In the genomic region with DNA sequence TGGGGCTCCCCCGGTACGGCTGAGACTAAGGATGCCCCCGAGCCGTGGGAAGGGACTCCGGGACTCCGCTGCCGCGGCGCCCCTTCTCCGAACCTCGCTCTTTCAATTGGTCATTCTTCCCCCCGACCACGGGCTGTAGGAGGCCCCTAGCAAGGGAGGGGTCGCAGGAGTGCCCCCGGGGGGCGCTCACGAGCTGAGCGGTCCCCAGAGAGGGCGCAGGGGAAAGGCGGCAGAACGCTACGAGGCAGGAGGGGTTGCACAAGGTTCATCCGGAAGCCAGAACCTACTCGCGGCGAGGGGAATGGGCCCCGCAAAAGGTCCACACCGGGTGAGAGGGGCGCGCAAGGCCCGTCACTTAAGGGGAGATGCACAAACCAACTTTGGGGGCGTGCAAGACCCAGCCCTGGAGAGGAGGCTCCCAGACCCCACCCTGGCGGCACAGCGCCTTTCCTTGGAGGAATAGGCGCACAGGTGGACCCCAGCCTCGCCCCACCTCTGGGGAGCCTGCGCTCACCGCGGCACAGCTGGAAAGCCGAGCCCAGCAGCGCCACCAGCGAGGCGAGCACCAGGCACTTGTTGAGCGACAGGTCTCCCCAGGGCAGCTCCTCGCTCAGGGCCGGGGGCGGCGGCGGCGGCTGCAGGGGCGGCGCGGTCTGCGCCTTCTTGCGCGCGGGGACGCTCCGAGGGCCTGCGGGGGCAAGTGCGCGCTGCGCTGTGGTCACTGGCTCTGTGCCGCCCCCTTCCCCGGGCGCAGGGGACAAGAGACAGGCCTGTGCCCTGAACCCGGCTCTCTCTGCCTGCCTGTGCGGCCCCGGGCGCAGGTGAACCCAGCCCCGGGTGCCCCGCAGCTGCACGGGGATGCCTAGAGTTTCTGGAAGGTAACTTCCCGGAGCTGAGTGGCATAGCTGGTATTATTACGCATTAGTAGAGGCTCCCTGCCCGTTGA, we compare ENCODE assay signal across 2 cellular contexts.
TF ChIP-seq lines count a peak whose summit lies in the region.

No MANE protein-coding gene starts in this region.

TF ChIP-seq in SK-N-SH, 30 proteins besides CTCF, POLR2A, EP300 and RAD21:
- TF ChIP-seq NFIC (IDR thresholded peaks at IDR 0.05; ENCODE audit: borderline replicate concordance): no peak
- no peak for TF ChIP-seq TCF12 (IDR thresholded peaks at IDR 0.05)
TF ChIP-seq in SK-N-SH: peak in this region for 0.

TF ChIP-seq in SK-N-SH treated with all-trans-retinoic acid at 6 μM for 48 hours, 23 proteins besides CTCF, POLR2A, EP300 and RAD21:
- no peak for TF ChIP-seq CREB5 (CRISPR knock-in tag; IDR thresholded peaks at IDR 0.05; ENCODE audit: low read depth)
- TF ChIP-seq, protein P1, sequence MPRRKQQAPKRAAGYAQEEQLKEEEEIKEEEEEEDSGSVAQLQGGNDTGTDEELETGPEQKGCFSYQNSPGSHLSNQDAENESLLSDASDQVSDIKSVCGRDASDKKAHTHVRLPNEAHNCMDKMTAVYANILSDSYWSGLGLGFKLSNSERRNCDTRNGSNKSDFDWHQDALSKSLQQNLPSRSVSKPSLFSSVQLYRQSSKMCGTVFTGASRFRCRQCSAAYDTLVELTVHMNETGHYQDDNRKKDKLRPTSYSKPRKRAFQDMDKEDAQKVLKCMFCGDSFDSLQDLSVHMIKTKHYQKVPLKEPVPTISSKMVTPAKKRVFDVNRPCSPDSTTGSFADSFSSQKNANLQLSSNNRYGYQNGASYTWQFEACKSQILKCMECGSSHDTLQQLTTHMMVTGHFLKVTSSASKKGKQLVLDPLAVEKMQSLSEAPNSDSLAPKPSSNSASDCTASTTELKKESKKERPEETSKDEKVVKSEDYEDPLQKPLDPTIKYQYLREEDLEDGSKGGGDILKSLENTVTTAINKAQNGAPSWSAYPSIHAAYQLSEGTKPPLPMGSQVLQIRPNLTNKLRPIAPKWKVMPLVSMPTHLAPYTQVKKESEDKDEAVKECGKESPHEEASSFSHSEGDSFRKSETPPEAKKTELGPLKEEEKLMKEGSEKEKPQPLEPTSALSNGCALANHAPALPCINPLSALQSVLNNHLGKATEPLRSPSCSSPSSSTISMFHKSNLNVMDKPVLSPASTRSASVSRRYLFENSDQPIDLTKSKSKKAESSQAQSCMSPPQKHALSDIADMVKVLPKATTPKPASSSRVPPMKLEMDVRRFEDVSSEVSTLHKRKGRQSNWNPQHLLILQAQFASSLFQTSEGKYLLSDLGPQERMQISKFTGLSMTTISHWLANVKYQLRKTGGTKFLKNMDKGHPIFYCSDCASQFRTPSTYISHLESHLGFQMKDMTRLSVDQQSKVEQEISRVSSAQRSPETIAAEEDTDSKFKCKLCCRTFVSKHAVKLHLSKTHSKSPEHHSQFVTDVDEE (CRISPR knock-in tag; IDR thresholded peaks at IDR 0.05): no peak
- no peak for TF ChIP-seq ZC3H10 (CRISPR knock-in tag; IDR thresholded peaks at IDR 0.05)
- TF ChIP-seq ESRRG (CRISPR knock-in tag; IDR thresholded peaks at IDR 0.05): no peak
- no peak for TF ChIP-seq CSDC2 (CRISPR knock-in tag; IDR thresholded peaks at IDR 0.05)
- TF ChIP-seq OSR1 (CRISPR knock-in tag; IDR thresholded peaks at IDR 0.05): no peak
- no peak for TF ChIP-seq SNAI2 (CRISPR knock-in tag; IDR thresholded peaks at IDR 0.05)
- TF ChIP-seq ZNF8 (CRISPR knock-in tag; IDR thresholded peaks at IDR 0.05): no peak
- TF ChIP-seq ZNF565 (CRISPR knock-in tag; conservative IDR thresholded peaks at IDR 0.05; ENCODE audit: low read depth): no peak
- no peak for TF ChIP-seq TOX (CRISPR knock-in tag; IDR thresholded peaks at IDR 0.05; ENCODE audit: borderline replicate concordance)
- TF ChIP-seq BACH2 (CRISPR knock-in tag; IDR thresholded peaks at IDR 0.05; ENCODE audit: borderline replicate concordance): no peak
